22 cellular contexts compared by ENCODE assay signal in genomic region chr9:38137342-38137741, GRCh38.
"Had no signal": no experiment of that assay in that cellular context is flagged by ENCODE, and none has a peak within 500 bp of the region (broad histone marks: within the 10 kb centered on the region; RNA-seq: fewer than 3 reads in every experiment).

No MANE protein-coding gene starts in this region.

- H3K27me3 ChIP-seq: hepatocyte, ovary, sigmoid colon, vagina had no signal

- FAIRE-seq: small intestine had no signal

- DNase-seq: heart right ventricle; islet precursor cell; midbrain; mucosa of descending colon; naive thymus-derived CD4-positive, alpha-beta T cell; ovary; retina; right cardiac atrium; sigmoid colon; small intestine; spleen; stimulated activated CD4-positive, alpha-beta T cell treated with anti-CD3 and anti-CD28 coated beads, Interleukin-4, amount 100 ng/mL, for 24 hours; stimulated activated naive CD4-positive, alpha-beta T cell; stimulated activated naive CD8-positive, alpha-beta T cell treated with anti-CD3 and anti-CD28 coated beads, Interleukin-15, amount 100 ng/mL, for 72 hours; substantia nigra had no signal

- H3K36me3 ChIP-seq: heart right ventricle, ovary, prostate gland, sigmoid colon, spleen, tibial nerve, vagina had no signal

- ATAC-seq: heart right ventricle; mucosa of descending colon; naive thymus-derived CD4-positive, alpha-beta T cell; natural killer cell treated with Interleukin-12 subunit alpha and Interleukin-12 subunit beta and Interleukin-15 and Interleukin-18, amount 100 ng/mL, for 72 hours; right cardiac atrium; stimulated activated effector memory CD8-positive, alpha-beta T cell treated with anti-CD3 and anti-CD28 coated beads, Interleukin-12 subunit alpha, Interleukin-12 subunit beta, amount 100 ng/mL, for 72 hours; stimulated activated naive CD8-positive, alpha-beta T cell treated with anti-CD3 and anti-CD28 coated beads, Interleukin-15, amount 100 ng/mL, for 72 hours had no signal

- H3K4me1 ChIP-seq: prostate gland had no signal

- H2AFZ ChIP-seq: hepatocyte had no signal

- H3K4me2 ChIP-seq: hepatocyte had no signal

- H3K27ac ChIP-seq: heart right ventricle, hepatocyte, ovary, prostate gland, sigmoid colon, tibial nerve, vagina had no signal

- H3K79me2 ChIP-seq: hepatocyte had no signal

- H3K4me3 ChIP-seq: heart right ventricle, hepatocyte, lung, mucosa of descending colon, ovary, prostate gland, sigmoid colon, spleen, tibial nerve, vagina had no signal

- H3K9me3 ChIP-seq: heart right ventricle, mucosa of descending colon, ovary, prostate gland, sigmoid colon, spleen, tibial nerve, vagina had no signal
